In genomic region chr1:8680628-8681316, GRCh38 we compare ENCODE assay signal across 14 cellular contexts.
DNase-seq lines count a peak whose midpoint lies in the region; ATAC-seq and TF ChIP-seq lines count a peak whose summit lies in the region.
"Had no signal": no experiment of that assay in that cellular context is flagged by ENCODE, and none has a peak within 500 bp of the region (broad histone marks: within the 10 kb centered on the region; RNA-seq: fewer than 3 reads in every experiment).

No MANE protein-coding gene starts in this region.

- H3K9ac ChIP-seq in mucosa of stomach (ENCODE audit: low read length): peak overlapping the region; percentile 67

- no TSS peak for BruUV-seq in A673 (replicated peaks; lab: Mats Ljungman, UMichigan)

- no peak overlapping the region for H3K4me3 Mint-ChIP-seq in chondrocyte (ENCODE audit: unreplicated experiment)
- H3K4me3 Mint-ChIP-seq: stimulated activated effector memory CD8-positive, alpha-beta T cell treated with anti-CD3 and anti-CD28 coated beads, Interleukin-12 subunit alpha, Interleukin-12 subunit beta, amount 100 ng/mL, for 72 hours; T-helper 1 cell treated with Interleukin-12 subunit alpha and Interleukin-12 subunit beta and Interleukin-4 antibody, amounts not matched to agents 30 μg/mL and 1 μg/mL, for 36 hours had no signal

- POLR2A ChIA-PET in A673 (lab: Charles Lee; ENCODE audit: low non-redundant PET): interaction anchor here (0.7 kb wide), 1 partner anchor 16 kb away, joined by 3 read pairs; no protein-coding TSS in a partner anchor

- H3K36me3 ChIP-seq in A673 (ENCODE audit: insufficient read depth, low read length, poor library complexity, severe bottlenecking) (peaks cover 4% of the 10 kb centered on the region), MG63 (no peaks in the 10 kb centered on the region), mucosa of stomach (ENCODE audit: control insufficient read depth, insufficient read depth, low read length) (no peaks in the 10 kb centered on the region)

- H3K36me3 Mint-ChIP-seq in chondrocyte (ENCODE audit: low read depth): no peaks in the 10 kb centered on the region
- H3K36me3 Mint-ChIP-seq: stimulated activated effector memory CD8-positive, alpha-beta T cell treated with anti-CD3 and anti-CD28 coated beads, Interleukin-12 subunit alpha, Interleukin-12 subunit beta, amount 100 ng/mL, for 72 hours had no signal

- no peak overlapping the region for H3K27ac Mint-ChIP-seq in chondrocyte (ENCODE audit: unreplicated experiment)
- H3K27ac Mint-ChIP-seq: activated naive CD8-positive, alpha-beta T cell treated with anti-CD3 and anti-CD28 coated beads, Interleukin-2, amount 10 ng/mL, durations not matched to agents 7 days and 5 days; stimulated activated effector memory CD8-positive, alpha-beta T cell treated with anti-CD3 and anti-CD28 coated beads, Interleukin-12 subunit alpha, Interleukin-12 subunit beta, amount 100 ng/mL, for 72 hours; T-helper 1 cell treated with Interleukin-12 subunit alpha and Interleukin-12 subunit beta and Interleukin-4 antibody, amounts not matched to agents 30 μg/mL and 1 μg/mL, for 36 hours had no signal

- H3K4me1 ChIP-seq in A673 (ENCODE audit: insufficient read depth, low read length, poor library complexity, severe bottlenecking) (peaks cover 98% of the 10 kb centered on the region), mucosa of stomach (ENCODE audit: control insufficient read depth, insufficient read depth, low read length) (peaks cover 29% of the 10 kb centered on the region)

- intact Hi-C loops in A673 (cut with micrococcal nuclease; ENCODE audit: unreplicated experiment) (no loop called here), dorsolateral prefrontal cortex (cut with DNase I) (no loop called here)

- TF ChIP-seq CTCF in A673 (conservative IDR thresholded peaks at IDR 0.05; ENCODE audit: low read depth, low read length) (no peak), dorsolateral prefrontal cortex (IDR thresholded peaks at IDR 0.05 in 54 of 56, conservative IDR thresholded peaks at IDR 0.05 in 2 of 56; ENCODE audit: low read depth in 1 of 56, partially characterized antibody in 56 of 56) (peak in 1 of 56 donors; percentile 10), chondrocyte (IDR thresholded peaks at IDR 0.05) (no peak)

- peaks cover 2% of the 10 kb centered on the region for H3K9me3 Mint-ChIP-seq in chondrocyte (ENCODE audit: low read depth)
- H3K9me3 Mint-ChIP-seq: activated naive CD8-positive, alpha-beta T cell treated with anti-CD3 and anti-CD28 coated beads, Interleukin-2, amount 10 ng/mL, durations not matched to agents 7 days and 5 days; naive thymus-derived CD8-positive, alpha-beta T cell; stimulated activated effector memory CD8-positive, alpha-beta T cell treated with anti-CD3 and anti-CD28 coated beads, Interleukin-12 subunit alpha, Interleukin-12 subunit beta, amount 100 ng/mL, for 72 hours; T-helper 1 cell treated with Interleukin-12 subunit alpha and Interleukin-12 subunit beta and Interleukin-4 antibody, amounts not matched to agents 30 μg/mL and 1 μg/mL, for 36 hours had no signal

- peak overlapping the region; percentile 52 for H3K27ac ChIP-seq in A673 (ENCODE audit: low read depth, low read length, poor library complexity, severe bottlenecking)
- H3K27ac ChIP-seq in dorsolateral prefrontal cortex: peak overlapping the region in 52 of 59 donors; percentile 3 to 84 (median 64)

- CTCF ChIA-PET in A673 (lab: Charles Lee): no interaction called here

- H3K9me3 ChIP-seq in A673 (ENCODE audit: low read depth, low read length, poor library complexity, severe bottlenecking): no peaks in the 10 kb centered on the region
- no peaks in the 10 kb centered on the region for H3K9me3 ChIP-seq in MG63
- H3K9me3 ChIP-seq in mucosa of stomach (ENCODE audit: control insufficient read depth, low read length): no peaks in the 10 kb centered on the region

- H3K4me3 ChIP-seq in A673 (ENCODE audit: low read depth, low read length, poor library complexity, severe bottlenecking) (no peak overlapping the region), MG63 (peak overlapping the region; percentile 37), dorsolateral prefrontal cortex (peak overlapping the region; percentile 12 to 69 (median 48)), mucosa of stomach (ENCODE audit: low read length) (peak overlapping the region; percentile 16)

- no peaks in the 10 kb centered on the region for H3K27me3 Mint-ChIP-seq in chondrocyte (ENCODE audit: low read depth)
- H3K27me3 Mint-ChIP-seq: activated naive CD8-positive, alpha-beta T cell treated with anti-CD3 and anti-CD28 coated beads, Interleukin-2, amount 10 ng/mL, durations not matched to agents 7 days and 5 days; naive thymus-derived CD8-positive, alpha-beta T cell had no signal

- H3K4me1 Mint-ChIP-seq in chondrocyte (ENCODE audit: low read depth): peaks cover 16% of the 10 kb centered on the region

- ATAC-seq in stimulated activated naive CD8-positive, alpha-beta T cell treated with anti-CD3 and anti-CD28 coated beads, Interleukin-15, Interleukin-2, amounts not matched to agents 100 U/mL and 50 U/mL, for 24 hours: no peak
- ATAC-seq: HCT116; naive thymus-derived CD8-positive, alpha-beta T cell; stimulated activated effector memory CD8-positive, alpha-beta T cell treated with anti-CD3 and anti-CD28 coated beads, Interleukin-12 subunit alpha, Interleukin-12 subunit beta, amount 100 ng/mL, for 72 hours had no signal

- no peak for DNase-seq in A673 (ENCODE audit: low spot score)
- no peak for DNase-seq in MG63
- no peak for DNase-seq in dorsolateral prefrontal cortex
- no peak for DNase-seq in A172 (ENCODE audit: low spot score)
- no peak for DNase-seq in stimulated activated naive CD8-positive, alpha-beta T cell treated with anti-CD3 and anti-CD28 coated beads, Interleukin-15, Interleukin-2, amounts not matched to agents 100 U/mL and 50 U/mL, for 24 hours
- no peak for DNase-seq in chondrocyte (ENCODE audit: low spot score)
- no peak for DNase-seq in DMS79 (lab: John Stamatoyannopoulos, UW)
- DNase-seq: activated naive CD8-positive, alpha-beta T cell treated with anti-CD3 and anti-CD28 coated beads, Interleukin-2, amount 10 ng/mL, durations not matched to agents 7 days and 5 days; naive thymus-derived CD8-positive, alpha-beta T cell; NCI-H524 treated with DMSO at 0.1 percent for 48 hours had no signal

- H3K27me3 ChIP-seq in A673 (replicated peaks; ENCODE audit: insufficient read depth, low read depth, low read length, poor library complexity) (no peaks in the 10 kb centered on the region), MG63 (no peaks in the 10 kb centered on the region), dorsolateral prefrontal cortex (no peaks in the 10 kb centered on the region), mucosa of stomach (ENCODE audit: control insufficient read depth, insufficient read depth, low read length) (no peaks in the 10 kb centered on the region)
